ENCODE assay signal across 8 cellular contexts in the genomic region with DNA sequence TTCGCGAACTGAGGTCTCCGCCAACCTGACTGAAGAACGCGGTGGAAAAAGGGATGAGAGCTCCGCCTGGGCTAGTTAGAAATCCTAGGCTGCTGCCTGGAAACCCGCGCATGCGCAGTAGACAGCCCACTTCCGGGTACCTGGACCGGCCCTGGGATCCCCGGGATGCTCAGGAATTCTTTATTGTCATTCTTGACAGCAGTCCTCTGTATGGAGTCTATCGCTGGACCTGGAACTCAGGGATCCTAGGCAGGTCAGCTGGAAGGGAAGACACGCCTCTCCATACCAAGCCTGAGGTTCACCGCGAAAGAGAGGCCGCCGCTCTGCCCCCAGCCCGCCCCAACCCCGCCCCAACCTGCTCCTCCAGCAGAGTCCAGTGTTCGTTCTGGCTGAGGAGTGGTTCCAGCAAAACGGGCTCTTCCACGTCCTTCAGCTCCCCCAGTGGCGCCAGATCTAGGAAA.
DNase-seq lines count a peak whose midpoint lies in the region; ATAC-seq, FAIRE-seq and TF ChIP-seq lines count a peak whose summit lies in the region.

No MANE protein-coding gene starts in this region.

- H3K9me3 ChIP-seq in HepG2 (ENCODE audit: low read length) = peaks cover 62% of the 10 kb centered on the region

- no peaks in the 10 kb centered on the region for H4K20me1 ChIP-seq in HepG2 (ENCODE audit: insufficient read depth, low read length)

- in situ Hi-C loops in HepG2 (cut with HindIII; ENCODE audit: extremely low pct_ligation_motif_present, low pct_unique_long_range_greater_than_20kb) = no loop called here

- intact Hi-C loops in HepG2 (cut with micrococcal nuclease; ENCODE audit: unreplicated experiment) = no loop called here

- H3K36me3 ChIP-seq in HepG2 (replicated peaks in 1 of 2; ENCODE audit: control insufficient read depth in 1 of 2, insufficient read depth in 2 of 2, low read length in 2 of 2) = no peaks in the 10 kb centered on the region

- TF ChIP-seq POLR2A in HepG2 (IDR thresholded peaks at IDR 0.05; ENCODE audit: insufficient read depth in 1 of 2, low read depth in 2 of 2, low read length in 2 of 2) = no peak

- H2AFZ ChIP-seq in HepG2 (ENCODE audit: low read length) = no peak overlapping the region

- no peak for TF ChIP-seq EP300 in HepG2 (IDR thresholded peaks at IDR 0.05; ENCODE audit: low read depth in 2 of 2, low read length in 2 of 2)
- TF ChIP-seq EP300 in HepG2 (CRISPR knock-in tag; IDR thresholded peaks at IDR 0.05; ENCODE audit: borderline replicate concordance) = no peak

- no peak for TF ChIP-seq RAD21 in HepG2 (CRISPR knock-in tag; IDR thresholded peaks at IDR 0.05)

- peak overlapping the region; percentile 16 to 57 (median 53); a peak in 5 of 6 replicates for H3K4me3 ChIP-seq in HepG2 (replicated peaks in 1 of 3; ENCODE audit: insufficient read depth in 1 of 3, low read depth in 2 of 3, low read length in 3 of 3)

- BruUV-seq in HepG2 (replicated peaks; lab: Mats Ljungman, UMichigan) = no TSS peak

- TF ChIP-seq CTCF in HepG2 (CRISPR knock-in tag; IDR thresholded peaks at IDR 0.05) = no peak

- DNase-seq in DMS 273 treated with DMSO at 0.1 percent for 48 hours (lab: John Stamatoyannopoulos, UW) (peak; percentile 4), SK-N-DZ (ENCODE audit: low spot score) (peak; percentile 90), HepG2 (ENCODE audit: low spot score) (peak; percentile 54), OCI-M1 (lab: John Stamatoyannopoulos, UW) (no peak), NK-92 (lab: John Stamatoyannopoulos, UW; ENCODE audit: unreplicated experiment) (no peak)
- DNase-seq in stimulated activated CD4-positive, alpha-beta T cell treated with anti-CD3 and anti-CD28 coated beads, Interleukin-2, amount 100 ng/mL, for 24 hours = no peak

- 32% methylated on average over 24 of the region's 24 CpGs for WGBS in HepG2 (ENCODE audit: low lambda C conversion rate)

- no peaks in the 10 kb centered on the region for H3K79me2 ChIP-seq in HepG2 (ENCODE audit: insufficient read depth, low read length)

- H3K27ac ChIP-seq in HepG2 (ENCODE audit: extremely low read length, insufficient read depth, low read length) = no peak overlapping the region

- CTCF ChIA-PET in HepG2 (lab: Yijun Ruan, JAX; ENCODE audit: low intra/inter-chr PET ratio, low total read pairs) = no interaction called here

- peak; percentile 55 for ATAC-seq in HG02852 (IDR thresholded peaks at IDR 0.05; ENCODE audit: unreplicated experiment)
- peak; percentile 85 for ATAC-seq in HepG2
- ATAC-seq in HG03439 (IDR thresholded peaks at IDR 0.05; ENCODE audit: unreplicated experiment) = no peak

- no peak for FAIRE-seq in HepG2 (lab: Jason Lieb, UNC)

- peak overlapping the region; percentile 63 for H3K4me2 ChIP-seq in HepG2 (ENCODE audit: low read depth, low read length)

- no peaks in the 10 kb centered on the region for H3K4me1 ChIP-seq in HepG2 (ENCODE audit: insufficient read depth, low read length)

- H3K27me3 ChIP-seq in HepG2 (ENCODE audit: control insufficient read depth in 1 of 2, insufficient read depth in 2 of 2, low read length in 2 of 2) = no peaks in the 10 kb centered on the region

- POLR2A ChIA-PET in HepG2 (lab: Yijun Ruan, JAX) = interaction anchor here (1.7 kb wide), 1 partner anchor 798 kb away, joined by 5 read pairs; no protein-coding TSS in a partner anchor

- H3K9ac ChIP-seq in HepG2 (ENCODE audit: insufficient read depth, low read depth, low read length) = no peak overlapping the region

TF ChIP-seq in HepG2, 621 proteins besides CTCF, POLR2A, EP300 and RAD21:
- TF ChIP-seq ELF1 (CRISPR knock-in tag; IDR thresholded peaks at IDR 0.05) (peak; percentile 91), KDM2A (CRISPR knock-in tag; IDR thresholded peaks at IDR 0.05; ENCODE audit: borderline replicate concordance, low read depth) (peak; percentile 18; the same call in 1 of the 2 replicates), ZNF670 (CRISPR knock-in tag; IDR thresholded peaks at IDR 0.05; ENCODE audit: borderline replicate concordance) (no peak), KDM6A (CRISPR knock-in tag; IDR thresholded peaks at IDR 0.05; ENCODE audit: low read depth) (no peak), PCBP2 (optimal IDR thresholded peaks at IDR 0.05; ENCODE audit: low read depth, low read length, poor library complexity, severe bottlenecking) (no peak), PLRG1 (conservative IDR thresholded peaks at IDR 0.05) (no peak), CREM (IDR thresholded peaks at IDR 0.05) (no peak), CREM (CRISPR knock-in tag; IDR thresholded peaks at IDR 0.05) (no peak)
- TF ChIP-seq, protein P1, sequence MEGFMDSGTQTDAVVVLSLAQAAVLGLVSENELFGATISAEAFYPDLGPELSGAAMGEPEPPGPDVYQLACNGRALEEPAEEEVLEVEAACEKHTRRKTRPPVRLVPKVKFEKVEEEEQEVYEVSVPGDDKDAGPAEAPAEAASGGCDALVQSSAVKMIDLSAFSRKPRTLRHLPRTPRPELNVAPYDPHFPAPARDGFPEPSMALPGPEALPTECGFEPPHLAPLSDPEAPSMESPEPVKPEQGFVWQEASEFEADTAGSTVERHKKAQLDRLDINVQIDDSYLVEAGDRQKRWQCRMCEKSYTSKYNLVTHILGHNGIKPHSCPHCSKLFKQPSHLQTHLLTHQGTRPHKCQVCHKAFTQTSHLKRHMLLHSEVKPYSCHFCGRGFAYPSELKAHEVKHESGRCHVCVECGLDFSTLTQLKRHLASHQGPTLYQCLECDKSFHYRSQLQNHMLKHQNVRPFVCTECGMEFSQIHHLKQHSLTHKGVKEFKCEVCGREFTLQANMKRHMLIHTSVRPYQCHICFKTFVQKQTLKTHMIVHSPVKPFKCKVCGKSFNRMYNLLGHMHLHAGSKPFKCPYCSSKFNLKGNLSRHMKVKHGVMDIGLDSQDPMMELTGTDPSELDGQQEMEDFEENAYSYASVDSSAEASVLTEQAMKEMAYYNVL (CRISPR knock-in tag; IDR thresholded peaks at IDR 0.05; ENCODE audit: borderline replicate concordance) = no peak

Comparison
In these comparisons a context has a peak if more than half of its experiments do, and no peak if none do; other contexts are left out.
1. DNase-seq: peak in DMS 273 treated with DMSO at 0.1 percent for 48 hours (single experiment), SK-N-DZ (single experiment) and HepG2 (single experiment); none in OCI-M1 (single experiment), NK-92 (single experiment) and stimulated activated CD4-positive, alpha-beta T cell treated with anti-CD3 and anti-CD28 coated beads, Interleukin-2, amount 100 ng/mL, for 24 hours (0 of 2).